In genomic region chr9:113219186-113219936, GRCh38 we compare ENCODE assay signal across 8 cellular contexts. TPM values are rescaled to one million over a fixed set of nuclear protein-coding genes. Genes with fewer than 3 reads are reported as not detected.
A peak's percentile ranks its signal among the peaks of the same experiment; 100 is the strongest.
DNase-seq lines count a peak whose midpoint lies in the region; ATAC-seq, FAIRE-seq and TF ChIP-seq lines count a peak whose summit lies in the region.

No MANE protein-coding gene starts in this region.

- no peaks in the 10 kb centered on the region for H3K9me3 Mint-ChIP-seq in Calu3 (ENCODE audit: low read depth, unreplicated experiment)

- H3K27ac Mint-ChIP-seq in Calu3 (ENCODE audit: unreplicated experiment), result no peak overlapping the region

- H3K4me1 ChIP-seq in K562 (replicated peaks in 1 of 2; ENCODE audit: control insufficient read depth in 2 of 2, insufficient read depth in 2 of 2, low read length in 2 of 2) (peaks cover under 1 to 24% of the 10 kb centered on the region in 2 experiments; a peak in 3 of 5 replicates), rectal smooth muscle tissue (ENCODE audit: control insufficient read depth, insufficient read depth, low read length) (peaks cover 16% of the 10 kb centered on the region), gastroesophageal sphincter (peaks cover 4 to 65% (median 16%) of the 10 kb centered on the region in 3 donors), trophoblast cell (ENCODE audit: control insufficient read depth in 1 of 2, insufficient read depth in 2 of 2, low read length in 2 of 2) (peaks cover 6 to 9% of the 10 kb centered on the region in 2 experiments)

- no peak overlapping the region for H2BK5ac ChIP-seq in trophoblast cell (ENCODE audit: low read depth, low read length, poor library complexity)

- H4K12ac ChIP-seq in trophoblast cell (ENCODE audit: low read depth, low read length), result no peak overlapping the region

- ATAC-seq in GM21360 (IDR thresholded peaks at IDR 0.05; ENCODE audit: unreplicated experiment) (peak; percentile 35), HG03575 (IDR thresholded peaks at IDR 0.05; ENCODE audit: extremely low read depth, insufficient number of reproducible peaks, low FRiP score, unreplicated experiment) (peak; percentile 43), K562 (no peak), gastroesophageal sphincter (no peak)

- no peak overlapping the region for H4K8ac ChIP-seq in trophoblast cell (ENCODE audit: low read depth, low read length)

- H3K9ac ChIP-seq in K562 (ENCODE audit: insufficient read depth in 1 of 2, low read depth in 2 of 2, low read length in 2 of 2) (peak overlapping the region in 1 of 2 experiments; percentile 79; a peak in 3 of 4 replicates), rectal smooth muscle tissue (ENCODE audit: low read length) (no peak overlapping the region), trophoblast cell (ENCODE audit: low read length) (no peak overlapping the region)

- no peak overlapping the region for H4K91ac ChIP-seq in trophoblast cell (ENCODE audit: low read depth, low read length)

- H3K36me3 Mint-ChIP-seq in Calu3 (ENCODE audit: insufficient read depth, unreplicated experiment), result peaks cover 25% of the 10 kb centered on the region

- H3K4ac ChIP-seq in trophoblast cell (ENCODE audit: low read depth, low read length), result no peak overlapping the region

- WGBS in K562 (ENCODE audit: insufficient coverage, low coverage, missing lambda C conversion rate), result 6% methylated on average over 3 of the region's 3 CpGs
- 73 to 78% methylated on average over 3 of the region's 3 CpGs for WGBS in gastroesophageal sphincter (ENCODE audit: low coverage in 1 of 2), 2 donors
- no CpG with 5 or more reads among the region's 3 CpGs for WGBS in trophoblast cell (ENCODE audit: extremely low coverage, insufficient coverage, insufficient read length)

- no peak for TF ChIP-seq RAD21 in K562 (CRISPR knock-in tag; conservative IDR thresholded peaks at IDR 0.05 in 1 of 2, IDR thresholded peaks at IDR 0.05 in 1 of 2)

- H2BK12ac ChIP-seq in trophoblast cell (ENCODE audit: low read length), result no peak overlapping the region

- no peak for TF ChIP-seq CTCF in Calu3 (IDR thresholded peaks at IDR 0.05; ENCODE audit: unreplicated experiment)
- TF ChIP-seq CTCF in K562 (IDR thresholded peaks at IDR 0.05 in 2 of 3, conservative IDR thresholded peaks at IDR 0.05 in 1 of 3; ENCODE audit: insufficient read depth in 2 of 3, low read depth in 1 of 3, low read length in 3 of 3), result no peak
- TF ChIP-seq CTCF in gastroesophageal sphincter (IDR thresholded peaks at IDR 0.05), result no peak

- intact Hi-C loops in Calu3 (cut with micrococcal nuclease; ENCODE audit: unreplicated experiment) (no loop called here), K562 (cut with micrococcal nuclease) (no loop called here)

- H3K9me1 ChIP-seq in K562 (ENCODE audit: control insufficient read depth, insufficient read depth, low read length), result no peaks in the 10 kb centered on the region

- no peaks in the 10 kb centered on the region for H3K27me3 ChIP-seq in K562 (ENCODE audit: control insufficient read depth in 2 of 2, insufficient read depth in 2 of 2, low read length in 2 of 2)
- no peaks in the 10 kb centered on the region for H3K27me3 ChIP-seq in rectal smooth muscle tissue (ENCODE audit: control insufficient read depth, insufficient read depth, low read length)
- H3K27me3 ChIP-seq in gastroesophageal sphincter, result no peaks in the 10 kb centered on the region
- H3K27me3 ChIP-seq in trophoblast cell (ENCODE audit: insufficient read depth, low read length), result no peaks in the 10 kb centered on the region

- no peak for TF ChIP-seq POLR2A in K562 (conservative IDR thresholded peaks at IDR 0.05)
- TF ChIP-seq POLR2A in gastroesophageal sphincter (IDR thresholded peaks at IDR 0.05), result no peak

- H3K9me3 ChIP-seq in K562 (replicated peaks; ENCODE audit: control insufficient read depth, insufficient read depth, low read depth, low read length), result no peaks in the 10 kb centered on the region
- H3K9me3 ChIP-seq in gastroesophageal sphincter, result no peaks in the 10 kb centered on the region
- H3K9me3 ChIP-seq in trophoblast cell (ENCODE audit: insufficient read depth, low read depth, low read length), result no peaks in the 10 kb centered on the region

- H3K36me3 ChIP-seq in K562 (ENCODE audit: control insufficient read depth, insufficient read depth, low read length) (peaks cover 16% of the 10 kb centered on the region; the same call in 1 of the 3 replicates), rectal smooth muscle tissue (ENCODE audit: control insufficient read depth, insufficient read depth, low read length) (no peaks in the 10 kb centered on the region), gastroesophageal sphincter (no peaks in the 10 kb centered on the region), trophoblast cell (ENCODE audit: control insufficient read depth in 1 of 2, insufficient read depth in 2 of 2, low read length in 2 of 2) (peaks cover 0 to 2% of the 10 kb centered on the region in 2 experiments)

- H3K79me2 ChIP-seq in K562 (ENCODE audit: control insufficient read depth, insufficient read depth, low read length) (peaks cover 76% of the 10 kb centered on the region), trophoblast cell (ENCODE audit: control insufficient read depth, insufficient read depth, low read length, poor library complexity) (peaks cover 10% of the 10 kb centered on the region)

- H3K27me3 Mint-ChIP-seq in Calu3 (ENCODE audit: unreplicated experiment), result no peaks in the 10 kb centered on the region

- H2AFZ ChIP-seq in K562 (ENCODE audit: low read depth, low read length) (peak overlapping the region; percentile 18; the same call in 1 of the 2 replicates), trophoblast cell (ENCODE audit: insufficient read depth, low read length, poor library complexity) (no peak overlapping the region)

- in situ Hi-C loops in K562 (cut with MboI), result no loop called here

- no peak overlapping the region for H2BK120ac ChIP-seq in trophoblast cell (ENCODE audit: insufficient read depth, low read length, poor library complexity)

- BruUV-seq in Calu3 (replicated peaks; lab: Mats Ljungman, UMichigan) (no TSS peak), K562 (replicated peaks; lab: Mats Ljungman, UMichigan) (no TSS peak)

- no peak overlapping the region for H3K14ac ChIP-seq in trophoblast cell (ENCODE audit: low read length)

- peaks cover 6% of the 10 kb centered on the region for H3K79me1 ChIP-seq in trophoblast cell (ENCODE audit: low read length)

- H3K4me2 ChIP-seq in K562 (ENCODE audit: insufficient read depth, low read length) (peak overlapping the region; percentile 95), trophoblast cell (ENCODE audit: low read length) (no peak overlapping the region)

- no peak overlapping the region for H3K18ac ChIP-seq in trophoblast cell (ENCODE audit: low read length)

- no peak for DNase-seq in Calu3
- no peak for DNase-seq in K562 (ENCODE audit: extremely low read depth in 1 of 4, low spot score in 3 of 4)
- DNase-seq in trophoblast cell, result no peak
- no peak for DNase-seq in activated gamma-delta T cell (lab: John Stamatoyannopoulos, UW)

- H4K20me1 ChIP-seq in K562 (replicated peaks; ENCODE audit: control insufficient read depth, insufficient read depth, low read length), result 0 out of 2 replicates have a peak, but pooled peaks cover 2% of the 10 kb centered on the region

- CTCF ChIA-PET in Calu3 (lab: Charles Lee), result interaction anchor here (1.6 kb wide), 1 partner anchor 56 kb away, joined by 3 read pairs; the partner anchor contains the start of genes CDC26 and PRPF4
- CTCF ChIA-PET in K562 (lab: Yijun Ruan, JAX; ENCODE audit: low intra/inter-chr PET ratio), result no interaction called here

- H3K27ac ChIP-seq in K562 (ENCODE audit: extremely low read depth, low read depth, low read length) (peak overlapping the region; percentile 71; the same call in 2 of the 3 replicates), rectal smooth muscle tissue (ENCODE audit: low read depth, low read length) (no peak overlapping the region), gastroesophageal sphincter (peak overlapping the region in 1 of 4 donors; percentile 11), trophoblast cell (ENCODE audit: low read depth, low read length) (no peak overlapping the region)

- no peak for TF ChIP-seq EP300 in K562 (IDR thresholded peaks at IDR 0.05; ENCODE audit: low read length)
- no peak for TF ChIP-seq EP300 in gastroesophageal sphincter (IDR thresholded peaks at IDR 0.05)

- H2AK5ac ChIP-seq in trophoblast cell (ENCODE audit: low read length), result no peak overlapping the region

- H3K4me3 ChIP-seq in K562 (peak overlapping the region; percentile 76), rectal smooth muscle tissue (ENCODE audit: low read length) (peak overlapping the region; percentile 96), gastroesophageal sphincter (no peak overlapping the region), trophoblast cell (ENCODE audit: low read depth, low read length) (no peak overlapping the region)

- peaks cover 24% of the 10 kb centered on the region for H3K4me1 Mint-ChIP-seq in Calu3 (ENCODE audit: low read depth, unreplicated experiment)

- H3K4me3 Mint-ChIP-seq in Calu3 (ENCODE audit: low read depth, unreplicated experiment), result peak overlapping the region; percentile 92

- no peak for FAIRE-seq in K562 (lab: Jason Lieb, UNC)

- POLR2A ChIA-PET in K562 (lab: Yijun Ruan, JAX), result interaction anchor here (0.6 to 1.6 kb wide), 2 partner anchors 9 to 13 kb away, joined by 3 to 4 read pairs; no protein-coding TSS in a partner anchor

- H3K23ac ChIP-seq in trophoblast cell (ENCODE audit: low read length), result no peak overlapping the region

RNA-seq across cellular contexts. Expression of gene FKBP15, which starts 1.7 kb away (rescaled TPM):
- 19.2 and 19.3 TPM in 2 replicates for total RNA-seq in Calu3 (2022)
- total RNA-seq in K562 (2011; cell fraction: chromatin; rRNA removed; ENCODE audit: low replicate concordance), result 86.3 and 101 TPM in 2 replicates
- total RNA-seq in K562 (2011; cell fraction: nucleolus; rRNA removed), result 43.7 and 47.4 TPM in 2 replicates
- 73.0 and 105 TPM in 2 replicates for total RNA-seq in K562 (2011; cell fraction: nucleoplasm; rRNA removed)
- total RNA-seq in K562 (2014; rRNA removed), result 15.2 and 18.3 TPM in 2 replicates
- 16.3 and 18.1 TPM in 2 replicates for total RNA-seq in K562 (2014; rRNA removed; fragmentation: Illumina TruSeq; extraction: Trizol)
- 20.1 and 21.6 TPM in 2 replicates for total RNA-seq in K562 (2015; rRNA removed; fragmentation: Illumina TruSeq; extraction: Trizol)
- 17.9 and 18.9 TPM in 2 replicates for total RNA-seq in K562 (2021)
- 38.0 and 45.2 TPM in 2 replicates for polyA plus RNA-seq in K562 (2011; rRNA removed)
- polyA plus RNA-seq in K562 (2011; cell fraction: cytosol; rRNA removed), result 23.5 and 35.7 TPM in 2 replicates
- polyA plus RNA-seq in K562 (2011; cell fraction: nucleus; rRNA removed), result 119 and 124 TPM in 2 replicates
- polyA plus RNA-seq in K562 (2012), result 15.5 and 15.7 TPM in 2 replicates
- 19.5 and 23.2 TPM in 2 replicates for polyA plus RNA-seq in K562 (2014; fragmentation: Illumina TruSeq; extraction: Trizol)
- polyA plus RNA-seq in K562 (2014; fragmentation: Nextera tagmentation; extraction: Ambion mirVana), result 10 to 100 TPM in 1 of 2 experiments, 1 to 10 TPM in 1; 8.7 to 15.3 TPM
- polyA plus RNA-seq in K562 (2014; rRNA removed), result 17.9 and 18.9 TPM in 2 replicates
- 63.8 and 69.0 TPM in 2 replicates for polyA minus RNA-seq in K562 (2011; rRNA and poly(A)+ RNA removed)
- 13.3 and 21.6 TPM in 2 replicates for polyA minus RNA-seq in K562 (2011; cell fraction: cytosol; rRNA and poly(A)+ RNA removed)
- polyA minus RNA-seq in K562 (2011; cell fraction: nucleus; rRNA and poly(A)+ RNA removed), result 63.8 and 108 TPM in 2 replicates
- 10 to 100 TPM; 20.2 to 30.7 (median 22.7) TPM for total RNA-seq in gastroesophageal sphincter
- 15.4 and 16.5 TPM in 2 replicates for polyA plus RNA-seq in trophoblast cell (2013)

RNA-seq across cellular contexts. Expression of gene SLC31A1, which starts 2.0 kb away (rescaled TPM):
- total RNA-seq in Calu3 (2022) (19.4 and 21.0 TPM in 2 replicates), K562 (2014; rRNA removed) (15.4 and 17.2 TPM in 2 replicates), K562 (2014; rRNA removed; fragmentation: Illumina TruSeq; extraction: Trizol) (28.6 and 29.9 TPM in 2 replicates), K562 (2015; rRNA removed; fragmentation: Illumina TruSeq; extraction: Trizol) (17.3 and 19.7 TPM in 2 replicates), K562 (2021) (25.8 and 25.9 TPM in 2 replicates), gastroesophageal sphincter (1 to 10 TPM; 8.7 to 9.8 (median 9.4) TPM)
- 27.5 and 46.2 TPM in 2 replicates for total RNA-seq in K562 (2011; cell fraction: chromatin; rRNA removed; ENCODE audit: low replicate concordance)
- total RNA-seq in K562 (2011; cell fraction: nucleolus; rRNA removed), result 29.9 and 34.7 TPM in 2 replicates
- 63.7 and 98.0 TPM in 2 replicates for total RNA-seq in K562 (2011; cell fraction: nucleoplasm; rRNA removed)
- polyA plus RNA-seq in K562 (2011; rRNA removed) (39.3 and 40.7 TPM in 2 replicates), K562 (2014; fragmentation: Illumina TruSeq; extraction: Trizol) (32.0 and 34.6 TPM in 2 replicates), K562 (2014; fragmentation: Nextera tagmentation; extraction: Ambion mirVana) (10 to 100 TPM; 21.7 to 30.7 TPM), K562 (2014; rRNA removed) (19.7 and 25.4 TPM in 2 replicates)
- 23.0 and 45.3 TPM in 2 replicates for polyA plus RNA-seq in K562 (2011; cell fraction: cytosol; rRNA removed)
- 5.1 and 7.0 TPM in 2 replicates for polyA plus RNA-seq in K562 (2011; cell fraction: nucleus; rRNA removed)
- 28.0 and 65.7 TPM in 2 replicates for polyA plus RNA-seq in K562 (2012)
- polyA minus RNA-seq in K562 (2011; rRNA and poly(A)+ RNA removed), result 41.4 and 42.7 TPM in 2 replicates
- 14.0 and 17.5 TPM in 2 replicates for polyA minus RNA-seq in K562 (2011; cell fraction: cytosol; rRNA and poly(A)+ RNA removed)
- 7.4 and 12.8 TPM in 2 replicates for polyA minus RNA-seq in K562 (2011; cell fraction: nucleus; rRNA and poly(A)+ RNA removed)
- 60.3 and 63.7 TPM in 2 replicates for polyA plus RNA-seq in trophoblast cell (2013)

RNA-seq across cellular contexts. Expression of gene CDC26, which starts 56.0 kb away (rescaled TPM):
- total RNA-seq in Calu3 (2022), result 20.5 and 21.3 TPM in 2 replicates
- total RNA-seq in K562 (2011; cell fraction: chromatin; rRNA removed; ENCODE audit: low replicate concordance), result 6.0 and 15.5 TPM in 2 replicates
- total RNA-seq in K562 (2011; cell fraction: nucleolus; rRNA removed), result 3.7 and 4.7 TPM in 2 replicates
- total RNA-seq in K562 (2011; cell fraction: nucleoplasm; rRNA removed), result 6.2 and 8.5 TPM in 2 replicates
- 38.9 and 49.8 TPM in 2 replicates for total RNA-seq in K562 (2014; rRNA removed)
- total RNA-seq in K562 (2014; rRNA removed; fragmentation: Illumina TruSeq; extraction: Trizol), result 60.0 and 61.5 TPM in 2 replicates
- 63.9 and 65.3 TPM in 2 replicates for total RNA-seq in K562 (2015; rRNA removed; fragmentation: Illumina TruSeq; extraction: Trizol)
- total RNA-seq in K562 (2021), result 33.0 TPM in 2 replicates
- 30.1 and 42.9 TPM in 2 replicates for polyA plus RNA-seq in K562 (2011; rRNA removed)
- 7.1 and 20.4 TPM in 2 replicates for polyA plus RNA-seq in K562 (2011; cell fraction: cytosol; rRNA removed)
- 9.9 and 13.4 TPM in 2 replicates for polyA plus RNA-seq in K562 (2011; cell fraction: nucleus; rRNA removed)
- 24.7 and 64.4 TPM in 2 replicates for polyA plus RNA-seq in K562 (2012)
- polyA plus RNA-seq in K562 (2014; fragmentation: Illumina TruSeq; extraction: Trizol), result 69.5 and 76.9 TPM in 2 replicates
- polyA plus RNA-seq in K562 (2014; fragmentation: Nextera tagmentation; extraction: Ambion mirVana), result 100 to 1,000 TPM; 132 to 147 TPM
- polyA plus RNA-seq in K562 (2014; rRNA removed), result 57.4 and 64.6 TPM in 2 replicates
- polyA minus RNA-seq in K562 (2011; rRNA and poly(A)+ RNA removed), result 29.1 and 33.8 TPM in 2 replicates
- polyA minus RNA-seq in K562 (2011; cell fraction: cytosol; rRNA and poly(A)+ RNA removed), result 6.0 and 11.5 TPM in 2 replicates
- polyA minus RNA-seq in K562 (2011; cell fraction: nucleus; rRNA and poly(A)+ RNA removed), result 3.5 and 8.0 TPM in 2 replicates
- 10 to 100 TPM; 31.4 to 54.4 (median 42.1) TPM for total RNA-seq in gastroesophageal sphincter
- polyA plus RNA-seq in trophoblast cell (2013), result 39.5 and 42.0 TPM in 2 replicates

RNA-seq across cellular contexts. Expression of gene PRPF4, which starts 56.1 kb away (rescaled TPM):
- total RNA-seq in Calu3 (2022) (23.7 TPM in 2 replicates), K562 (2014; rRNA removed) (36.2 and 39.8 TPM in 2 replicates), K562 (2014; rRNA removed; fragmentation: Illumina TruSeq; extraction: Trizol) (42.4 and 45.0 TPM in 2 replicates), K562 (2015; rRNA removed; fragmentation: Illumina TruSeq; extraction: Trizol) (52.7 and 53.2 TPM in 2 replicates), K562 (2021) (36.1 and 36.7 TPM in 2 replicates), gastroesophageal sphincter (10 to 100 TPM; 13.4 to 20.5 (median 16.5) TPM)
- 40.6 and 50.9 TPM in 2 replicates for total RNA-seq in K562 (2011; cell fraction: chromatin; rRNA removed; ENCODE audit: low replicate concordance)
- total RNA-seq in K562 (2011; cell fraction: nucleolus; rRNA removed), result 20.5 and 23.0 TPM in 2 replicates
- 26.3 and 27.7 TPM in 2 replicates for total RNA-seq in K562 (2011; cell fraction: nucleoplasm; rRNA removed)
- polyA plus RNA-seq in K562 (2011; rRNA removed) (18.3 and 26.1 TPM in 2 replicates), K562 (2014; fragmentation: Illumina TruSeq; extraction: Trizol) (44.7 and 49.8 TPM in 2 replicates), K562 (2014; fragmentation: Nextera tagmentation; extraction: Ambion mirVana) (10 to 100 TPM; 25.8 to 66.0 TPM), K562 (2014; rRNA removed) (29.5 and 30.2 TPM in 2 replicates)
- 19.0 and 20.2 TPM in 2 replicates for polyA plus RNA-seq in K562 (2011; cell fraction: cytosol; rRNA removed)
- polyA plus RNA-seq in K562 (2011; cell fraction: nucleus; rRNA removed), result 15.4 and 18.4 TPM in 2 replicates
- 26.0 and 38.2 TPM in 2 replicates for polyA plus RNA-seq in K562 (2012)
- polyA minus RNA-seq in K562 (2011; rRNA and poly(A)+ RNA removed), result 19.3 and 21.5 TPM in 2 replicates
- 17.4 and 19.7 TPM in 2 replicates for polyA minus RNA-seq in K562 (2011; cell fraction: cytosol; rRNA and poly(A)+ RNA removed)
- polyA minus RNA-seq in K562 (2011; cell fraction: nucleus; rRNA and poly(A)+ RNA removed), result 9.0 and 15.3 TPM in 2 replicates
- polyA plus RNA-seq in trophoblast cell (2013), result 22.6 and 23.5 TPM in 2 replicates

Comparison
In these comparisons a context has a peak if more than half of its experiments do, and no peak if none do; other contexts are left out.
1. ATAC-seq: peak in GM21360 (single experiment) and HG03575 (single experiment); none in K562 (single experiment) and gastroesophageal sphincter (single experiment).
2. H3K4me3 ChIP-seq: peak in K562 (single experiment) and rectal smooth muscle tissue (single experiment); none in gastroesophageal sphincter (0 of 2) and trophoblast cell (single experiment).